Comparison of ENCODE assay signal across 19 cellular contexts in genomic region chr14:68374682-68375081, GRCh38.
DNase-seq lines count a peak whose midpoint lies in the region; ATAC-seq, FAIRE-seq and TF ChIP-seq lines count a peak whose summit lies in the region.
"Had no signal": no experiment of that assay in that cellular context is flagged by ENCODE, and none has a peak within 500 bp of the region (broad histone marks: within the 10 kb centered on the region; RNA-seq: fewer than 3 reads in every experiment).

No MANE protein-coding gene starts in this region.

- POLR2A ChIA-PET in activated B cell treated with CpG ODN at 0.5 μM for 24 hours (lab: Charles Lee), result interaction anchor here (1.1 to 5.6 kb wide), 22 partner anchors 8 to 442 kb away, joined by 3 to 59 read pairs (median 10); partner anchors contain the start of gene ZFP36L1
- POLR2A ChIA-PET in activated CD8-positive, alpha-beta T cell treated with anti-CD3 and anti-CD28 coated beads, Interleukin-2, amount 10 ng/mL, durations not matched to agents 7 days and 5 days (lab: Charles Lee), result interaction anchor here (1.2 kb wide), 1 partner anchor 418 kb away, joined by 6 read pairs; the partner anchor contains the start of gene ZFP36L1

- H3K9me3 Mint-ChIP-seq in activated B cell treated with CpG ODN at 0.5 μM for 24 hours, result no peaks in the 10 kb centered on the region
- H3K9me3 Mint-ChIP-seq in nephron progenitor cell, result peaks cover 16% of the 10 kb centered on the region
- no peaks in the 10 kb centered on the region for H3K9me3 Mint-ChIP-seq in activated CD8-positive, alpha-beta T cell treated with anti-CD3 and anti-CD28 coated beads, Interleukin-2, amount 10 ng/mL, durations not matched to agents 7 days and 5 days (ENCODE audit: insufficient read depth)
- H3K9me3 Mint-ChIP-seq: T-cell had no signal

- peak; percentile 39 for DNase-seq in NCI-H146 (lab: John Stamatoyannopoulos, UW)
- no peak for DNase-seq in activated B cell treated with CpG ODN at 0.5 μM for 24 hours
- DNase-seq in nephron progenitor cell, result no peak
- no peak for DNase-seq in urothelium cell line (ENCODE audit: low spot score)
- DNase-seq in activated CD8-positive, alpha-beta T cell treated with anti-CD3 and anti-CD28 coated beads, Interleukin-2, amount 10 ng/mL, durations not matched to agents 7 days and 5 days, result no peak
- DNase-seq in stimulated activated CD4-positive, alpha-beta T cell treated with anti-CD3 and anti-CD28 coated beads, Interleukin-1b, Interleukin-23, amount 100 ng/mL, for 48 hours, result no peak
- DNase-seq in anterior cingulate cortex (lab: John Stamatoyannopoulos, UW), result no peak
- DNase-seq: activated gamma-delta T cell treated with Interleukin-2 at 50 U/mL for 16 hours; amygdala; effector CD8-positive, alpha-beta T cell; GF-D8; KBM-7; left cardiac atrium; NCI-H187; NCI-H446; T-cell had no signal

- peak; percentile 79 for FAIRE-seq in urothelium cell line (lab: Jason Lieb, UNC)
- FAIRE-seq: D721Med had no signal

- H3K4me3 Mint-ChIP-seq in activated B cell treated with CpG ODN at 0.5 μM for 24 hours (no peak overlapping the region), nephron progenitor cell (no peak overlapping the region)
- no peak overlapping the region for H3K4me3 Mint-ChIP-seq in activated CD8-positive, alpha-beta T cell treated with anti-CD3 and anti-CD28 coated beads, Interleukin-2, amount 10 ng/mL, durations not matched to agents 7 days and 5 days
- H3K4me3 Mint-ChIP-seq: mesothelial cell of epicardium had no signal

- H3K36me3 Mint-ChIP-seq in activated B cell treated with CpG ODN at 0.5 μM for 24 hours (ENCODE audit: low read depth) (no peaks in the 10 kb centered on the region), nephron progenitor cell (ENCODE audit: low read depth) (peaks cover 9% of the 10 kb centered on the region)
- H3K36me3 Mint-ChIP-seq in activated CD8-positive, alpha-beta T cell treated with anti-CD3 and anti-CD28 coated beads, Interleukin-2, amount 10 ng/mL, durations not matched to agents 7 days and 5 days (ENCODE audit: low read depth), result peaks cover 19% of the 10 kb centered on the region

- TF ChIP-seq CTCF in activated B cell treated with CpG ODN at 0.5 μM for 24 hours (IDR thresholded peaks at IDR 0.05), result no peak
- TF ChIP-seq CTCF in nephron progenitor cell (IDR thresholded peaks at IDR 0.05), result no peak

- intact Hi-C loops in activated B cell treated with CpG ODN at 0.5 μM for 24 hours (cut with micrococcal nuclease), result loop anchor here (1.0 kb wide), 1 partner anchor 60 kb away; no protein-coding TSS in a partner anchor

- H3K4me1 Mint-ChIP-seq in activated B cell treated with CpG ODN at 0.5 μM for 24 hours (peaks cover 86% of the 10 kb centered on the region), nephron progenitor cell (peaks cover 45% of the 10 kb centered on the region)
- peaks cover 55% of the 10 kb centered on the region for H3K4me1 Mint-ChIP-seq in activated CD8-positive, alpha-beta T cell treated with anti-CD3 and anti-CD28 coated beads, Interleukin-2, amount 10 ng/mL, durations not matched to agents 7 days and 5 days (ENCODE audit: low read depth)

- CTCF ChIA-PET in activated B cell treated with CpG ODN at 0.5 μM for 24 hours (lab: Charles Lee), result interaction anchor here (1.0 to 3.1 kb wide), 6 partner anchors 10 to 470 kb away, joined by 3 to 10 read pairs (median 3); no protein-coding TSS in a partner anchor
- CTCF ChIA-PET in activated CD8-positive, alpha-beta T cell treated with anti-CD3 and anti-CD28 coated beads, Interleukin-2, amount 10 ng/mL, durations not matched to agents 7 days and 5 days (lab: Charles Lee), result interaction anchor here (1.7 to 2.2 kb wide), 2 partner anchors 12 to 415 kb away, joined by 4 to 6 read pairs; no protein-coding TSS in a partner anchor

- H3K27me3 Mint-ChIP-seq in activated B cell treated with CpG ODN at 0.5 μM for 24 hours (no peaks in the 10 kb centered on the region), nephron progenitor cell (ENCODE audit: low read depth, poor library complexity) (peaks cover 6% of the 10 kb centered on the region)
- H3K27me3 Mint-ChIP-seq in activated CD8-positive, alpha-beta T cell treated with anti-CD3 and anti-CD28 coated beads, Interleukin-2, amount 10 ng/mL, durations not matched to agents 7 days and 5 days (ENCODE audit: low read depth), result no peaks in the 10 kb centered on the region
- H3K27me3 Mint-ChIP-seq: T-cell had no signal

- H3K27ac Mint-ChIP-seq in activated B cell treated with CpG ODN at 0.5 μM for 24 hours, result peak overlapping the region; percentile 80
- peak overlapping the region; percentile 94 for H3K27ac Mint-ChIP-seq in nephron progenitor cell
- H3K27ac Mint-ChIP-seq in activated CD8-positive, alpha-beta T cell treated with anti-CD3 and anti-CD28 coated beads, Interleukin-2, amount 10 ng/mL, durations not matched to agents 7 days and 5 days, result no peak overlapping the region

- no peak for ATAC-seq in activated B cell treated with CpG ODN at 0.5 μM for 24 hours (ENCODE audit: low read depth)
- no peak for ATAC-seq in activated CD8-positive, alpha-beta T cell treated with anti-CD3 and anti-CD28 coated beads, Interleukin-2, amount 10 ng/mL, durations not matched to agents 7 days and 5 days
- ATAC-seq: esophagus mucosa, left cardiac atrium, T-cell had no signal
